27 cellular contexts compared by ENCODE assay signal in the genomic region with DNA sequence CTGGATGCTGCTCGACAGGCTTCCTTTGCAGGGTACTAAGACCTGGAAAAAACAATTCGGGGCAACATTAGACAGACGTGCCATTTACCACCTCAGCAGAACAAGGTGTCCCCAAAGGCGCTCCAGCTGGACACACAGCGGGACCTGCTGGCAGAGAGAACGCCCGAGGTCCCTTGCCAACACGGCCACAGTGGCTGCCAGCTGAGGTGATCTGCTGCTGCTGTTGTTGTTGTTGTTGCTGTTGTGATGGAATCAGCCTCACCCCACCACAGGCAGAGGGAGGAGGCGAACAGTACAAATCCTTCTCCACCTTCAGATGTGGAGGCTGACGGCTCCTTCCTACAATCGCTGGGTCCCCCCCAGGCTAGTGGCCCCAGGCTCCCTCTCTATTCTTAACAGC. TPM values are rescaled to one million over a fixed set of nuclear protein-coding genes. Genes with fewer than 3 reads are reported as not detected.
"Had no signal": no experiment of that assay in that cellular context is flagged by ENCODE, and none has a peak within 500 bp of the region (broad histone marks: within the 10 kb centered on the region; RNA-seq: fewer than 3 reads in every experiment).

No MANE protein-coding gene starts in this region.

- H3K4me1 ChIP-seq: foreskin keratinocyte, vagina had no signal

- H3K27ac ChIP-seq: esophagus muscularis mucosa, foreskin keratinocyte, hepatocyte, upper lobe of left lung, vagina had no signal

- ATAC-seq: activated naive CD8-positive, alpha-beta T cell treated with anti-CD3 and anti-CD28 coated beads, Interleukin-2, amount 50 U/mL, for 24 hours; foreskin keratinocyte; naive thymus-derived CD4-positive, alpha-beta T cell; sciatic nerve; stimulated activated memory B cell treated with anti-CD40 and anti-IgM and Interleukin-4, amounts not matched to agents 10 μg/mL and 1 μg/mL and 100 μg/mL, for 72 hours; stimulated activated naive CD8-positive, alpha-beta T cell treated with anti-CD3 and anti-CD28 coated beads, Interleukin-15, amount 100 ng/mL, for 72 hours had no signal

- H3K4me3 ChIP-seq: esophagus muscularis mucosa, hepatocyte, upper lobe of left lung, vagina had no signal

- DNase-seq: activated CD4-positive, alpha-beta T cell treated with anti-CD3 and anti-CD28 coated beads for 4 hours; activated CD4-positive, alpha-beta T cell treated with anti-CD3 and anti-CD28 coated beads, Interleukin-2, amount 50 U/mL, for 48 hours; activated CD4-positive, CD25-positive, alpha-beta regulatory T cell; activated CD8-positive, alpha-beta memory T cell treated with anti-CD3 and anti-CD28 coated beads, Interleukin-2, amount 50 U/mL, for 4 hours; activated gamma-delta T cell; activated naive CD4-positive, alpha-beta T cell treated with anti-CD3 and anti-CD28 coated beads, Interleukin-2, amount 50 U/mL, for 16 hours; activated naive CD8-positive, alpha-beta T cell treated with anti-CD3 and anti-CD28 coated beads, Interleukin-2, amount 50 U/mL, for 24 hours; activated T-cell treated with anti-CD3 and anti-CD28 coated beads, Interleukin-2, amount 50 U/mL, for 1 hour; central memory CD4-positive, alpha-beta T cell; effector CD4-positive, alpha-beta T cell; foreskin keratinocyte; immature natural killer cell; mammary epithelial cell; naive thymus-derived CD4-positive, alpha-beta T cell; posterior cingulate gyrus; small intestine; stimulated activated CD4-positive, alpha-beta T cell treated with anti-CD3 and anti-CD28 coated beads, Interleukin-4, amount 100 ng/mL, for 24 hours; stimulated activated CD8-positive, alpha-beta memory T cell treated with anti-CD3 and anti-CD28 coated beads, Interleukin-4, amount 100 ng/mL, for 48 hours; stimulated activated naive CD8-positive, alpha-beta T cell treated with anti-CD3 and anti-CD28 coated beads, Interleukin-15, amount 100 ng/mL, for 72 hours; upper lobe of left lung had no signal

- H3K4me2 ChIP-seq: hepatocyte had no signal

- H3K27me3 ChIP-seq: esophagus muscularis mucosa, foreskin keratinocyte, hepatocyte, upper lobe of left lung, vagina had no signal

- H3K9me3 ChIP-seq: esophagus muscularis mucosa, upper lobe of left lung, vagina had no signal

- H2AFZ ChIP-seq: hepatocyte had no signal

RNA-seq across cellular contexts. Expression of gene RGS9BP, which starts 25.9 kb away (rescaled TPM):
- total RNA-seq: neural crest cell; T-helper 1 cell treated with Interleukin-12 subunit alpha and Interleukin-12 subunit beta and Interleukin-4 antibody, amounts not matched to agents 30 ng/mL and 1 ng/mL, for 36 hours had no signal
- polyA plus RNA-seq: naive thymus-derived CD4-positive, alpha-beta T cell had no signal
